Comparison of ENCODE assay signal across 1 cellular context in genomic region chr2:47227532-47228166, GRCh38.
TF ChIP-seq lines count a peak whose summit lies in the region.

No MANE protein-coding gene starts in this region.

TF ChIP-seq in K562, 482 proteins besides CTCF, POLR2A, EP300 and RAD21 (continued from another document):
- TF ChIP-seq NONO (IDR thresholded peaks at IDR 0.05; ENCODE audit: low read depth in 2 of 2, low read length in 1 of 2): no peak
- no peak for TF ChIP-seq C11orf30 (IDR thresholded peaks at IDR 0.05; ENCODE audit: low read depth)
- no peak for TF ChIP-seq KDM5B (IDR thresholded peaks at IDR 0.05; ENCODE audit: insufficient replicate concordance, low read depth, low read length)
- peak; percentile 37 for TF ChIP-seq ARID1B (IDR thresholded peaks at IDR 0.05)
- TF ChIP-seq PHB (CRISPR knock-in tag; IDR thresholded peaks at IDR 0.05): no peak
- no peak for TF ChIP-seq POLR2AphosphoS2 (IDR thresholded peaks at IDR 0.05; ENCODE audit: low read length)
- 0 out of 2 replicates have a peak, but pooled peaks have one; percentile 30 for TF ChIP-seq TEAD4 (IDR thresholded peaks at IDR 0.05; ENCODE audit: low read length)
- TF ChIP-seq TEAD4 (CRISPR knock-in tag; IDR thresholded peaks at IDR 0.05; ENCODE audit: borderline replicate concordance): no peak
- no peak for TF ChIP-seq ELF4 (CRISPR knock-in tag; IDR thresholded peaks at IDR 0.05)
- TF ChIP-seq TAF1 (IDR thresholded peaks at IDR 0.05; ENCODE audit: control insufficient read depth, extremely low read depth, insufficient read depth, low read length, severe bottlenecking): no peak
- no peak for TF ChIP-seq ARID4B (CRISPR knock-in tag; IDR thresholded peaks at IDR 0.05)
- TF ChIP-seq MLLT1 (IDR thresholded peaks at IDR 0.05): no peak
- peak; percentile 73 for TF ChIP-seq SOX6 (IDR thresholded peaks at IDR 0.05)
- TF ChIP-seq CBFA2T2 (conservative IDR thresholded peaks at IDR 0.05): peak; percentile 24; the same call in 1 of the 2 replicates
- no peak for TF ChIP-seq ZNF124 (CRISPR knock-in tag; IDR thresholded peaks at IDR 0.05)
- peak in 1 of 2 experiments; percentile 76; a peak in 1 of 4 replicates for TF ChIP-seq RCOR1 (IDR thresholded peaks at IDR 0.05; ENCODE audit: borderline replicate concordance in 1 of 2, low read depth in 2 of 2, low read length in 2 of 2)
- no peak for TF ChIP-seq MECOM (CRISPR knock-in tag; IDR thresholded peaks at IDR 0.05)
- no peak for TF ChIP-seq NFRKB (IDR thresholded peaks at IDR 0.05; ENCODE audit: low read depth)
- 0 out of 2 replicates have a peak, but pooled peaks have one; percentile 34 for TF ChIP-seq GTF2E2 (tag; IDR thresholded peaks at IDR 0.05)
- TF ChIP-seq E2F5 (CRISPR knock-in tag; IDR thresholded peaks at IDR 0.05): no peak
- no peak for TF ChIP-seq ZMIZ1 (IDR thresholded peaks at IDR 0.05; ENCODE audit: low read depth in 2 of 2, low read length in 2 of 2)
- no peak for TF ChIP-seq IFI16 (CRISPR knock-in tag; IDR thresholded peaks at IDR 0.05)
- peak; percentile 92; the same call in 1 of the 2 replicates for TF ChIP-seq CTBP1 (IDR thresholded peaks at IDR 0.05; ENCODE audit: borderline replicate concordance)
- TF ChIP-seq KDM1A (IDR thresholded peaks at IDR 0.05): peak in 1 of 2 experiments; percentile 57; a peak in 1 of 4 replicates
- TF ChIP-seq FOXJ3 (CRISPR knock-in tag; IDR thresholded peaks at IDR 0.05): no peak
- no peak for TF ChIP-seq ZNF212 (CRISPR knock-in tag; IDR thresholded peaks at IDR 0.05)
- TF ChIP-seq HDAC6 (IDR thresholded peaks at IDR 0.05; ENCODE audit: low read depth, low read length): no peak
- peak; percentile 55 for TF ChIP-seq CBFA2T3 (IDR thresholded peaks at IDR 0.05)
- no peak for TF ChIP-seq HINFP (tag; conservative IDR thresholded peaks at IDR 0.05; ENCODE audit: low read depth)
- no peak for TF ChIP-seq DLX4 (CRISPR knock-in tag; IDR thresholded peaks at IDR 0.05)
- TF ChIP-seq BHLHE40 (IDR thresholded peaks at IDR 0.05; ENCODE audit: low read length): peak; percentile 10; the same call in 1 of the 2 replicates
- TF ChIP-seq RAD51 (IDR thresholded peaks at IDR 0.05; ENCODE audit: borderline replicate concordance, low read depth): no peak
- TF ChIP-seq ETV5 (CRISPR knock-in tag; IDR thresholded peaks at IDR 0.05; ENCODE audit: low read depth): no peak
- no peak for TF ChIP-seq HCFC1 (IDR thresholded peaks at IDR 0.05; ENCODE audit: low read depth, low read length)
- 0 out of 2 replicates have a peak, but pooled peaks have one; percentile 12 for TF ChIP-seq TAL1 (IDR thresholded peaks at IDR 0.05)
- no peak for TF ChIP-seq CAMTA2 (CRISPR knock-in tag; conservative IDR thresholded peaks at IDR 0.05)
- peak; percentile 27; the same call in 1 of the 2 replicates for TF ChIP-seq ZFX (CRISPR knock-in tag; IDR thresholded peaks at IDR 0.05)
- TF ChIP-seq ESRRA (IDR thresholded peaks at IDR 0.05; ENCODE audit: borderline replicate concordance, low read depth): 0 out of 2 replicates have a peak, but pooled peaks have one; percentile 37
- no peak for TF ChIP-seq ZNF75A (CRISPR knock-in tag; IDR thresholded peaks at IDR 0.05)
- TF ChIP-seq ZNF57 (CRISPR knock-in tag; IDR thresholded peaks at IDR 0.05): no peak
- no peak for TF ChIP-seq PBX2 (CRISPR knock-in tag; IDR thresholded peaks at IDR 0.05; ENCODE audit: low read depth)
- TF ChIP-seq PBX2 (tag; conservative IDR thresholded peaks at IDR 0.05; ENCODE audit: low read depth): 0 out of 2 replicates have a peak, but pooled peaks have one; percentile 42
- no peak for TF ChIP-seq CXXC5 (CRISPR knock-in tag; IDR thresholded peaks at IDR 0.05)
- no peak for TF ChIP-seq USF2 (CRISPR knock-in tag; IDR thresholded peaks at IDR 0.05)
- TF ChIP-seq MYC (IDR thresholded peaks at IDR 0.05; ENCODE audit: low read depth, low read length): 0 out of 2 replicates have a peak, but pooled peaks have one; percentile 14
- no peak for TF ChIP-seq MYC (CRISPR knock-in tag; IDR thresholded peaks at IDR 0.05; ENCODE audit: borderline replicate concordance, low read depth)
- TF ChIP-seq RBM17 (IDR thresholded peaks at IDR 0.05; ENCODE audit: borderline replicate concordance, low read depth, low read length): no peak
- TF ChIP-seq ZNF263 (CRISPR knock-in tag; IDR thresholded peaks at IDR 0.05; ENCODE audit: borderline replicate concordance): no peak
